Comparison of ENCODE assay signal across 10 cellular contexts in genomic region chr13:99237981-99238662, GRCh38. TPM values are rescaled to one million over a fixed set of nuclear protein-coding genes. Genes with fewer than 3 reads are reported as not detected.
DNase-seq lines count a peak whose midpoint lies in the region; ATAC-seq and TF ChIP-seq lines count a peak whose summit lies in the region.
"Had no signal": no experiment of that assay in that cellular context is flagged by ENCODE, and none has a peak within 500 bp of the region (broad histone marks: within the 10 kb centered on the region; RNA-seq: fewer than 3 reads in every experiment).

No MANE protein-coding gene starts in this region.

- H3K4me1 Mint-ChIP-seq in T-helper 2 cell treated with Interferon-gamma antibody and Interleukin-4, amounts not matched to agents 5 μg/mL and 100 μg/mL, for 36 hours (ENCODE audit: low read depth) = peaks cover 41% of the 10 kb centered on the region
- H3K4me1 Mint-ChIP-seq in naive thymus-derived CD4-positive, alpha-beta T cell = peaks cover 35 to 81% (median 72%) of the 10 kb centered on the region in 7 donors

- no peaks in the 10 kb centered on the region for H3K27me3 Mint-ChIP-seq in T-helper 2 cell treated with Interferon-gamma antibody and Interleukin-4, amounts not matched to agents 5 μg/mL and 100 μg/mL, for 36 hours (ENCODE audit: low read depth)
- no peaks in the 10 kb centered on the region for H3K27me3 Mint-ChIP-seq in naive thymus-derived CD4-positive, alpha-beta T cell

- WGBS in upper lobe of left lung, 2 donors = 71 to 85% methylated on average over 8 of the region's 8 CpGs

- H3K4me1 ChIP-seq in naive thymus-derived CD4-positive, alpha-beta T cell (ENCODE audit: control insufficient read depth in 2 of 2, insufficient read depth in 2 of 2, low read length in 2 of 2) = peaks cover 11 to 20% of the 10 kb centered on the region in 2 donors
- peaks cover 0 to 6% (median 2%) of the 10 kb centered on the region in 4 donors for H3K4me1 ChIP-seq in upper lobe of left lung

- intact Hi-C loops in naive thymus-derived CD4-positive, alpha-beta T cell (cut with micrococcal nuclease) = loop anchor here (1.0 to 2.0 kb wide), 6 partner anchors 9 to 37 kb away; partner anchors contain the start of genes GPR18 (in 2 of the 2) and UBAC2 (in 1 of the 2)

- CTCF ChIA-PET in naive thymus-derived CD4-positive, alpha-beta T cell (lab: Charles Lee) = interaction anchor here (0.7 to 1.6 kb wide), 5 partner anchors 10 to 62 kb away, joined by 3 to 5 read pairs (median 3); no protein-coding TSS in a partner anchor

- H3K36me3 ChIP-seq in naive thymus-derived CD4-positive, alpha-beta T cell (ENCODE audit: control insufficient read depth in 2 of 3, insufficient read depth in 3 of 3, low read length in 3 of 3) = peaks cover 0 to 19% (median 7%) of the 10 kb centered on the region in 3 experiments
- H3K36me3 ChIP-seq in upper lobe of left lung = peaks cover 0 to 23% (median 6%) of the 10 kb centered on the region in 4 donors

- no peak for TF ChIP-seq POLR2A in upper lobe of left lung (IDR thresholded peaks at IDR 0.05)

- H3K4me3 Mint-ChIP-seq in T-helper 2 cell treated with Interferon-gamma antibody and Interleukin-4, amounts not matched to agents 5 μg/mL and 100 μg/mL, for 36 hours = peak overlapping the region; percentile 84
- peak overlapping the region; percentile 74 to 95 (median 85) for H3K4me3 Mint-ChIP-seq in naive thymus-derived CD4-positive, alpha-beta T cell

- peaks cover 52% of the 10 kb centered on the region for H3K36me3 Mint-ChIP-seq in T-helper 2 cell treated with Interferon-gamma antibody and Interleukin-4, amounts not matched to agents 5 μg/mL and 100 μg/mL, for 36 hours (ENCODE audit: low read depth)
- peaks cover 13 to 43% (median 34%) of the 10 kb centered on the region in 5 donors for H3K36me3 Mint-ChIP-seq in naive thymus-derived CD4-positive, alpha-beta T cell

- no peaks in the 10 kb centered on the region for H3K27me3 ChIP-seq in naive thymus-derived CD4-positive, alpha-beta T cell (ENCODE audit: control insufficient read depth in 2 of 2, insufficient read depth in 2 of 2, low read length in 2 of 2)
- H3K27me3 ChIP-seq in upper lobe of left lung = no peaks in the 10 kb centered on the region

- no peak for DNase-seq in T-helper 2 cell treated with Interferon-gamma antibody and Interleukin-4, amounts not matched to agents 5 μg/mL and 100 μg/mL, for 36 hours (ENCODE audit: low spot score)
- DNase-seq in naive thymus-derived CD4-positive, alpha-beta T cell = peak in 4 of 9 donors; percentile 19 to 40 (median 30)
- DNase-seq in DMS153 (lab: John Stamatoyannopoulos, UW) = no peak
- DNase-seq in NCI-H2029 (lab: John Stamatoyannopoulos, UW) = no peak
- DNase-seq in upper lobe of left lung = no peak
- DNase-seq: cortex of kidney had no signal

- no peaks in the 10 kb centered on the region for H3K9me3 Mint-ChIP-seq in T-helper 2 cell treated with Interferon-gamma antibody and Interleukin-4, amounts not matched to agents 5 μg/mL and 100 μg/mL, for 36 hours
- H3K9me3 Mint-ChIP-seq in naive thymus-derived CD4-positive, alpha-beta T cell = peaks cover 0 to 2% (median 0%) of the 10 kb centered on the region in 11 donors

- H3K9me3 ChIP-seq in naive thymus-derived CD4-positive, alpha-beta T cell (ENCODE audit: control insufficient read depth in 2 of 3, low read length in 3 of 3) = no peaks in the 10 kb centered on the region
- H3K9me3 ChIP-seq in upper lobe of left lung = no peaks in the 10 kb centered on the region

- peak overlapping the region; percentile 94 for H3K27ac Mint-ChIP-seq in T-helper 2 cell treated with Interferon-gamma antibody and Interleukin-4, amounts not matched to agents 5 μg/mL and 100 μg/mL, for 36 hours
- peak overlapping the region; percentile 86 to 100 (median 97) for H3K27ac Mint-ChIP-seq in naive thymus-derived CD4-positive, alpha-beta T cell

- TF ChIP-seq CTCF in upper lobe of left lung (IDR thresholded peaks at IDR 0.05) = no peak

- ATAC-seq in GM18511 (IDR thresholded peaks at IDR 0.05; ENCODE audit: unreplicated experiment) (peak; percentile 86), GM21786 (IDR thresholded peaks at IDR 0.05; ENCODE audit: unreplicated experiment) (peak; percentile 72), HG02571 (IDR thresholded peaks at IDR 0.05; ENCODE audit: unreplicated experiment) (no peak), upper lobe of left lung (ENCODE audit: low FRiP score in 2 of 2) (no peak)
- ATAC-seq in naive thymus-derived CD4-positive, alpha-beta T cell = peak; percentile 74

- POLR2A ChIA-PET in naive thymus-derived CD4-positive, alpha-beta T cell (lab: Charles Lee) = interaction anchor here (0.6 to 2.4 kb wide), 15 partner anchors 8 to 71 kb away, joined by 3 to 13 read pairs (median 4); partner anchors contain the start of genes GPR18 and UBAC2

- H3K27ac ChIP-seq in naive thymus-derived CD4-positive, alpha-beta T cell (ENCODE audit: low read depth, low read length) = peak overlapping the region; percentile 81
- peak overlapping the region in 2 of 4 donors; percentile 11 to 30 for H3K27ac ChIP-seq in upper lobe of left lung

- no peak for TF ChIP-seq EP300 in upper lobe of left lung (IDR thresholded peaks at IDR 0.05)

- H3K4me3 ChIP-seq in naive thymus-derived CD4-positive, alpha-beta T cell (ENCODE audit: low read length) = peak overlapping the region; percentile 26
- peak overlapping the region in 1 of 4 donors; percentile 9 for H3K4me3 ChIP-seq in upper lobe of left lung

RNA-seq across cellular contexts. Expression of gene GPR18, which starts 20.1 kb away (rescaled TPM):
- 10 to 100 TPM; 11.5 to 40.4 (median 21.1) TPM for total RNA-seq in naive thymus-derived CD4-positive, alpha-beta T cell
- polyA plus RNA-seq in naive thymus-derived CD4-positive, alpha-beta T cell = 10 to 100 TPM; 27.9 to 35.9 TPM
- total RNA-seq in upper lobe of left lung = under 1 TPM in 2 of 6 donors, not detected in 4; 0.52 to 0.94 TPM
- total RNA-seq: M059J had no signal

RNA-seq across cellular contexts. Expression of gene UBAC2, which starts 37.5 kb away (rescaled TPM):
- total RNA-seq in naive thymus-derived CD4-positive, alpha-beta T cell = 100 to 1,000 TPM in 2 of 5 experiments, 10 to 100 TPM in 3; 63.3 to 114 (median 90.2) TPM
- polyA plus RNA-seq in naive thymus-derived CD4-positive, alpha-beta T cell = 100 to 1,000 TPM; 142 TPM
- total RNA-seq in upper lobe of left lung = 10 to 100 TPM; 29.3 to 55.5 (median 47.7) TPM

Comparison
In these comparisons a context has a peak if more than half of its experiments do, and no peak if none do; other contexts are left out.
1. ATAC-seq: peak in GM18511 (single experiment), GM21786 (single experiment) and naive thymus-derived CD4-positive, alpha-beta T cell (single experiment); none in HG02571 (single experiment) and upper lobe of left lung (0 of 2).
2. RNA of gene GPR18, which starts 20.1 kb away (total RNA-seq): 11.5 to 40.4 TPM in naive thymus-derived CD4-positive, alpha-beta T cell; 0.52 to 0.94 TPM in upper lobe of left lung; every median in the first group is over 4 times any median in the second.